In the genomic region with DNA sequence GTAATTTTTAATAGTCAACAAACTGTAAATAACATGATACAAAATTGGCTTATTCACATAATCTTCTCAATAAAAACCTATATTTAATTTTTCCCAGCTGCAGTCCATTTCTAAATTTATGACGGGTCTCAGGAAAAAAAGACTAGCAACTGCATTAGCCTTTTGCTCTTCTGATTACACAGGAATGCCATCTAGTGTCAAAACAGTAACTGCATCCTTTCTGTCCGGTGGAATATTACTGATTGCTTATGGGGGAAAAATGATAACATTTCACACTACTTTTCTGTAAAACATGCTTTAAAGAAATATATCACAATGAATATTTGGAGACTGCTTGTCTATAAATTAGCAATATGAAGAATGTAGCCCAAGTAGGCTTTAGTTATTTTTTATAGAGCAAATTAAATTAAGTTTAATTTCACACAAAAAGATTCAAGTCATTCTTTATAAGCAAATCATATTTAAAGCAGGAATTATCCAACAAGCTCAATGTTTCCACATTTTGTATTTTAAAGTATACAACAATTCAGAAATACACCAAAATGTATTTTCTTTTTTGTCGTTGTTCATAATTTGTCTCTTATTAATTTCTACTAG, we compare ENCODE assay signal across 8 cellular contexts.
DNase-seq lines count a peak whose midpoint lies in the region; ATAC-seq lines count a peak whose summit lies in the region.

No MANE protein-coding gene starts in this region.

- DNase-seq in NCI-H146 (lab: John Stamatoyannopoulos, UW) = peak; percentile 10
- DNase-seq in NCI-H146 treated with DMSO at 0.1 percent for 48 hours (lab: John Stamatoyannopoulos, UW; ENCODE audit: unreplicated experiment) = no peak
- DNase-seq in NCI-H345 (lab: John Stamatoyannopoulos, UW) = peak; percentile 61
- DNase-seq in cerebellar cortex (ENCODE audit: low spot score) = peak; percentile 50
- peak; percentile 46 for DNase-seq in renal cortical epithelial cell (ENCODE audit: low read depth)
- no peak for DNase-seq in NCI-H2029 (lab: John Stamatoyannopoulos, UW)
- DNase-seq in activated naive CD8-positive, alpha-beta T cell treated with anti-CD3 and anti-CD28 coated beads for 36 hours = no peak

- ATAC-seq in HG03521 (IDR thresholded peaks at IDR 0.05; ENCODE audit: unreplicated experiment) = no peak

- no peaks in the 10 kb centered on the region for H3K36me3 Mint-ChIP-seq in activated naive CD8-positive, alpha-beta T cell treated with anti-CD3 and anti-CD28 coated beads for 36 hours

- H3K4me1 Mint-ChIP-seq in activated naive CD8-positive, alpha-beta T cell treated with anti-CD3 and anti-CD28 coated beads for 36 hours = no peaks in the 10 kb centered on the region

- H3K27me3 Mint-ChIP-seq in activated naive CD8-positive, alpha-beta T cell treated with anti-CD3 and anti-CD28 coated beads for 36 hours = no peaks in the 10 kb centered on the region

- H3K9me3 Mint-ChIP-seq in activated naive CD8-positive, alpha-beta T cell treated with anti-CD3 and anti-CD28 coated beads for 36 hours = peaks cover 3% of the 10 kb centered on the region

- no peak overlapping the region for H3K27ac Mint-ChIP-seq in activated naive CD8-positive, alpha-beta T cell treated with anti-CD3 and anti-CD28 coated beads for 36 hours

- no peak overlapping the region for H3K4me3 Mint-ChIP-seq in activated naive CD8-positive, alpha-beta T cell treated with anti-CD3 and anti-CD28 coated beads for 36 hours

Comparison
In these comparisons a context has a peak if more than half of its experiments do, and no peak if none do; other contexts are left out.
1. DNase-seq: peak in NCI-H146 (single experiment), NCI-H345 (single experiment), cerebellar cortex (single experiment) and renal cortical epithelial cell (single experiment); none in NCI-H146 treated with DMSO at 0.1 percent for 48 hours (single experiment), NCI-H2029 (single experiment) and activated naive CD8-positive, alpha-beta T cell treated with anti-CD3 and anti-CD28 coated beads for 36 hours (single experiment).